Comparison of ENCODE assay signal across 2 cellular contexts in genomic region chr6:5084192-5084786, GRCh38.
TF ChIP-seq lines count a peak whose summit lies in the region.

No MANE protein-coding gene starts in this region.

TF ChIP-seq in GM23338, 12 proteins besides CTCF, POLR2A, EP300 and RAD21 (continued from another document):
- TF ChIP-seq, protein P1, sequence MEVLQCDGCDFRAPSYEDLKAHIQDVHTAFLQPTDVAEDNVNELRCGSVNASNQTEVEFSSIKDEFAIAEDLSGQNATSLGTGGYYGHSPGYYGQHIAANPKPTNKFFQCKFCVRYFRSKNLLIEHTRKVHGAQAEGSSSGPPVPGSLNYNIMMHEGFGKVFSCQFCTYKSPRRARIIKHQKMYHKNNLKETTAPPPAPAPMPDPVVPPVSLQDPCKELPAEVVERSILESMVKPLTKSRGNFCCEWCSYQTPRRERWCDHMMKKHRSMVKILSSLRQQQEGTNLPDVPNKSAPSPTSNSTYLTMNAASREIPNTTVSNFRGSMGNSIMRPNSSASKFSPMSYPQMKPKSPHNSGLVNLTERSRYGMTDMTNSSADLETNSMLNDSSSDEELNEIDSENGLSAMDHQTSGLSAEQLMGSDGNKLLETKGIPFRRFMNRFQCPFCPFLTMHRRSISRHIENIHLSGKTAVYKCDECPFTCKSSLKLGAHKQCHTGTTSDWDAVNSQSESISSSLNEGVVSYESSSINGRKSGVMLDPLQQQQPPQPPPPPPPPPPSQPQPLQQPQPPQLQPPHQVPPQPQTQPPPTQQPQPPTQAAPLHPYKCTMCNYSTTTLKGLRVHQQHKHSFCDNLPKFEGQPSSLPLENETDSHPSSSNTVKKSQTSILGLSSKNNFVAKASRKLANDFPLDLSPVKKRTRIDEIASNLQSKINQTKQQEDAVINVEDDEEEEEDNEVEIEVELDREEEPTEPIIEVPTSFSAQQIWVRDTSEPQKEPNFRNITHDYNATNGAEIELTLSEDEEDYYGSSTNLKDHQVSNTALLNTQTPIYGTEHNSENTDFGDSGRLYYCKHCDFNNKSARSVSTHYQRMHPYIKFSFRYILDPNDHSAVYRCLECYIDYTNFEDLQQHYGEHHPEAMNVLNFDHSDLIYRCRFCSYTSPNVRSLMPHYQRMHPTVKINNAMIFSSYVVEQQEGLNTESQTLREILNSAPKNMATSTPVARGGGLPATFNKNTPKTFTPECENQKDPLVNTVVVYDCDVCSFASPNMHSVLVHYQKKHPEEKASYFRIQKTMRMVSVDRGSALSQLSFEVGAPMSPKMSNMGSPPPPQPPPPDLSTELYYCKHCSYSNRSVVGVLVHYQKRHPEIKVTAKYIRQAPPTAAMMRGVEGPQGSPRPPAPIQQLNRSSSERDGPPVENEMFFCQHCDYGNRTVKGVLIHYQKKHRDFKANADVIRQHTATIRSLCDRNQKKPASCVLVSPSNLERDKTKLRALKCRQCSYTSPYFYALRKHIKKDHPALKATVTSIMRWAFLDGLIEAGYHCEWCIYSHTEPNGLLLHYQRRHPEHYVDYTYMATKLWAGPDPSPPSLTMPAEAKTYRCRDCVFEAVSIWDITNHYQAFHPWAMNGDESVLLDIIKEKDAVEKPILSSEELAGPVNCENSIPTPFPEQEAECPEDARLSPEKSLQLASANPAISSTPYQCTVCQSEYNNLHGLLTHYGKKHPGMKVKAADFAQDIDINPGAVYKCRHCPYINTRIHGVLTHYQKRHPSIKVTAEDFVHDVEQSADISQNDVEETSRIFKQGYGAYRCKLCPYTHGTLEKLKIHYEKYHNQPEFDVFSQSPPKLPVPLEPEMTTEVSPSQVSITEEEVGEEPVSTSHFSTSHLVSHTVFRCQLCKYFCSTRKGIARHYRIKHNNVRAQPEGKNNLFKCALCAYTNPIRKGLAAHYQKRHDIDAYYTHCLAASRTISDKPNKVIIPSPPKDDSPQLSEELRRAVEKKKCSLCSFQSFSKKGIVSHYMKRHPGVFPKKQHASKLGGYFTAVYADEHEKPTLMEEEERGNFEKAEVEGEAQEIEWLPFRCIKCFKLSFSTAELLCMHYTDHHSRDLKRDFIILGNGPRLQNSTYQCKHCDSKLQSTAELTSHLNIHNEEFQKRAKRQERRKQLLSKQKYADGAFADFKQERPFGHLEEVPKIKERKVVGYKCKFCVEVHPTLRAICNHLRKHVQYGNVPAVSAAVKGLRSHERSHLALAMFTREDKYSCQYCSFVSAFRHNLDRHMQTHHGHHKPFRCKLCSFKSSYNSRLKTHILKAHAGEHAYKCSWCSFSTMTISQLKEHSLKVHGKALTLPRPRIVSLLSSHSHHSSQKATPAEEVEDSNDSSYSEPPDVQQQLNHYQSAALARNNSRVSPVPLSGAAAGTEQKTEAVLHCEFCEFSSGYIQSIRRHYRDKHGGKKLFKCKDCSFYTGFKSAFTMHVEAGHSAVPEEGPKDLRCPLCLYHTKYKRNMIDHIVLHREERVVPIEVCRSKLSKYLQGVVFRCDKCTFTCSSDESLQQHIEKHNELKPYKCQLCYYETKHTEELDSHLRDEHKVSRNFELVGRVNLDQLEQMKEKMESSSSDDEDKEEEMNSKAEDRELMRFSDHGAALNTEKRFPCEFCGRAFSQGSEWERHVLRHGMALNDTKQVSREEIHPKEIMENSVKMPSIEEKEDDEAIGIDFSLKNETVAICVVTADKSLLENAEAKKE (CRISPR knock-in tag; IDR thresholded peaks at IDR 0.05) = no peak
- no peak for TF ChIP-seq ZNF331 (CRISPR knock-in tag; IDR thresholded peaks at IDR 0.05; ENCODE audit: low read depth)
- TF ChIP-seq ZNF114 (CRISPR knock-in tag; IDR thresholded peaks at IDR 0.05) = no peak
- TF ChIP-seq STAT1 (IDR thresholded peaks at IDR 0.05; ENCODE audit: unreplicated experiment) = no peak
- TF ChIP-seq NANOG (IDR thresholded peaks at IDR 0.05; ENCODE audit: borderline replicate concordance) = no peak
- TF ChIP-seq, protein P2, sequence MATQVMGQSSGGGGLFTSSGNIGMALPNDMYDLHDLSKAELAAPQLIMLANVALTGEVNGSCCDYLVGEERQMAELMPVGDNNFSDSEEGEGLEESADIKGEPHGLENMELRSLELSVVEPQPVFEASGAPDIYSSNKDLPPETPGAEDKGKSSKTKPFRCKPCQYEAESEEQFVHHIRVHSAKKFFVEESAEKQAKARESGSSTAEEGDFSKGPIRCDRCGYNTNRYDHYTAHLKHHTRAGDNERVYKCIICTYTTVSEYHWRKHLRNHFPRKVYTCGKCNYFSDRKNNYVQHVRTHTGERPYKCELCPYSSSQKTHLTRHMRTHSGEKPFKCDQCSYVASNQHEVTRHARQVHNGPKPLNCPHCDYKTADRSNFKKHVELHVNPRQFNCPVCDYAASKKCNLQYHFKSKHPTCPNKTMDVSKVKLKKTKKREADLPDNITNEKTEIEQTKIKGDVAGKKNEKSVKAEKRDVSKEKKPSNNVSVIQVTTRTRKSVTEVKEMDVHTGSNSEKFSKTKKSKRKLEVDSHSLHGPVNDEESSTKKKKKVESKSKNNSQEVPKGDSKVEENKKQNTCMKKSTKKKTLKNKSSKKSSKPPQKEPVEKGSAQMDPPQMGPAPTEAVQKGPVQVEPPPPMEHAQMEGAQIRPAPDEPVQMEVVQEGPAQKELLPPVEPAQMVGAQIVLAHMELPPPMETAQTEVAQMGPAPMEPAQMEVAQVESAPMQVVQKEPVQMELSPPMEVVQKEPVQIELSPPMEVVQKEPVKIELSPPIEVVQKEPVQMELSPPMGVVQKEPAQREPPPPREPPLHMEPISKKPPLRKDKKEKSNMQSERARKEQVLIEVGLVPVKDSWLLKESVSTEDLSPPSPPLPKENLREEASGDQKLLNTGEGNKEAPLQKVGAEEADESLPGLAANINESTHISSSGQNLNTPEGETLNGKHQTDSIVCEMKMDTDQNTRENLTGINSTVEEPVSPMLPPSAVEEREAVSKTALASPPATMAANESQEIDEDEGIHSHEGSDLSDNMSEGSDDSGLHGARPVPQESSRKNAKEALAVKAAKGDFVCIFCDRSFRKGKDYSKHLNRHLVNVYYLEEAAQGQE (IDR thresholded peaks at IDR 0.05; ENCODE audit: unreplicated experiment) = no peak
- no peak for TF ChIP-seq CREB1 (CRISPR knock-in tag; IDR thresholded peaks at IDR 0.05; ENCODE audit: low read depth)
- TF ChIP-seq EZH2phosphoT487 (IDR thresholded peaks at IDR 0.05; ENCODE audit: unreplicated experiment) = no peak

TF ChIP-seq in SK-N-SH, 30 proteins besides CTCF, POLR2A, EP300 and RAD21 (continued from another document):
- TF ChIP-seq SMC3 (IDR thresholded peaks at IDR 0.05; ENCODE audit: low read depth, low read length) (no peak), NFIC (IDR thresholded peaks at IDR 0.05; ENCODE audit: borderline replicate concordance) (no peak), RXRA (IDR thresholded peaks at IDR 0.05; ENCODE audit: borderline replicate concordance, low read depth) (no peak), FOSL2 (IDR thresholded peaks at IDR 0.05; ENCODE audit: borderline replicate concordance, low read depth) (no peak), TEAD4 (IDR thresholded peaks at IDR 0.05; ENCODE audit: borderline replicate concordance, insufficient read depth) (no peak), NRF1 (IDR thresholded peaks at IDR 0.05; ENCODE audit: low read depth, low read length) (no peak), ELF1 (IDR thresholded peaks at IDR 0.05) (no peak), MXI1 (IDR thresholded peaks at IDR 0.05; ENCODE audit: low read depth, low read length) (no peak), TCF12 (IDR thresholded peaks at IDR 0.05) (no peak)
- TF ChIP-seq, protein P3, sequence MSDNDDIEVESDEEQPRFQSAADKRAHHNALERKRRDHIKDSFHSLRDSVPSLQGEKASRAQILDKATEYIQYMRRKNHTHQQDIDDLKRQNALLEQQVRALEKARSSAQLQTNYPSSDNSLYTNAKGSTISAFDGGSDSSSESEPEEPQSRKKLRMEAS (IDR thresholded peaks at IDR 0.05; ENCODE audit: low read depth) = no peak
